Comparison of ENCODE assay signal across 9 cellular contexts in genomic region chr5:156835905-156836304, GRCh38. TPM values are rescaled to one million over a fixed set of nuclear protein-coding genes. Genes with fewer than 3 reads are reported as not detected.
DNase-seq lines count a peak whose midpoint lies in the region; ATAC-seq and TF ChIP-seq lines count a peak whose summit lies in the region.
"Had no signal": no experiment of that assay in that cellular context is flagged by ENCODE, and none has a peak within 500 bp of the region (broad histone marks: within the 10 kb centered on the region; RNA-seq: fewer than 3 reads in every experiment).

No MANE protein-coding gene starts in this region.

- H3K4me1 ChIP-seq in KMS-11 (ENCODE audit: low read depth, poor library complexity, severe bottlenecking): no peaks in the 10 kb centered on the region

- H3K27me3 ChIP-seq in KMS-11 (ENCODE audit: insufficient read depth, low read depth): no peaks in the 10 kb centered on the region

- H2AFZ ChIP-seq in KMS-11 (ENCODE audit: low read depth): no peak overlapping the region

- peak; percentile 66 for ATAC-seq in GM19395 (IDR thresholded peaks at IDR 0.05; ENCODE audit: unreplicated experiment)
- no peak for ATAC-seq in left cardiac atrium

- TF ChIP-seq CTCF in KMS-11 (conservative IDR thresholded peaks at IDR 0.05; ENCODE audit: low read depth, low read length): peak; percentile 31

- no peak overlapping the region for H3K27ac ChIP-seq in KMS-11
- H3K27ac ChIP-seq: skin epidermis had no signal

- H3K79me2 ChIP-seq in KMS-11 (ENCODE audit: insufficient read depth, low read depth): no peaks in the 10 kb centered on the region

- DNase-seq in ELR (ENCODE audit: low read depth) (peak; percentile 3), iPS-NIHi11 (ENCODE audit: low spot score) (peak; percentile 24), dermis blood vessel endothelial cell (no peak), left cardiac atrium (no peak), ecto neural progenitor cell (ENCODE audit: low spot score) (no peak)

- no peak overlapping the region for H3K9ac ChIP-seq in KMS-11

- no peaks in the 10 kb centered on the region for H4K20me1 ChIP-seq in KMS-11 (ENCODE audit: insufficient read depth)

- intact Hi-C loops in left cardiac atrium (cut with DNase I): no loop called here

- H3K4me3 ChIP-seq in KMS-11 (IDR thresholded peaks at IDR 0.05; ENCODE audit: insufficient read depth, low read depth, low read length): no peak overlapping the region
- H3K4me3 ChIP-seq: skin epidermis had no signal

- no peaks in the 10 kb centered on the region for H3K36me3 ChIP-seq in KMS-11 (ENCODE audit: insufficient read depth)

- H3K4me2 ChIP-seq in KMS-11: no peak overlapping the region

RNA-seq across cellular contexts. Expression of gene PPP1R2B, which starts 14.2 kb away (rescaled TPM):
- total RNA-seq in dermis blood vessel endothelial cell (0.17 and 0.19 TPM in 2 replicates), left cardiac atrium (not detected)
- total RNA-seq: temporal lobe had no signal

Comparison
In these comparisons a context has a peak if more than half of its experiments do, and no peak if none do; other contexts are left out.
1. DNase-seq: peak in ELR (single experiment) and iPS-NIHi11 (single experiment); none in dermis blood vessel endothelial cell (single experiment), left cardiac atrium (single experiment) and ecto neural progenitor cell (single experiment).